In genomic region chr22:50459443-50460140, GRCh38 we compare ENCODE assay signal across 26 cellular contexts. TPM values are rescaled to one million over a fixed set of nuclear protein-coding genes. Genes with fewer than 3 reads are reported as not detected.
DNase-seq lines count a peak whose midpoint lies in the region; ATAC-seq and TF ChIP-seq lines count a peak whose summit lies in the region.
"Had no signal": no experiment of that assay in that cellular context is flagged by ENCODE, and none has a peak within 500 bp of the region (broad histone marks: within the 10 kb centered on the region; RNA-seq: fewer than 3 reads in every experiment).

No MANE protein-coding gene starts in this region.

- H4K20me1 ChIP-seq in PC-3 (ENCODE audit: low read length) = no peaks in the 10 kb centered on the region

- H3K27ac ChIP-seq in PC-3 (ENCODE audit: low read length) (no peak overlapping the region), spleen (no peak overlapping the region), colonic mucosa (no peak overlapping the region)
- H3K27ac ChIP-seq: BLaER1 treated with 17β-estradiol and CSF1 and Interleukin-3, amounts not matched to agents 10 nM and 100 nM; SK-N-MC; VCaP had no signal

- ATAC-seq in PC-3 = no peak
- peak; percentile 5 for ATAC-seq in left lobe of liver
- no peak for ATAC-seq in GM18511 (IDR thresholded peaks at IDR 0.05; ENCODE audit: unreplicated experiment)
- ATAC-seq: activated CD8-positive, alpha-beta memory T cell treated with anti-CD3 and anti-CD28 coated beads, Interleukin-2, amount 10 ng/mL, durations not matched to agents 7 days and 5 days; left ventricle myocardium superior had no signal

- no peaks in the 10 kb centered on the region for H3F3A ChIP-seq in PC-3 (ENCODE audit: low read length, unreplicated experiment)

- H3K9ac ChIP-seq in PC-3 (ENCODE audit: low read length) (no peak overlapping the region), colonic mucosa (ENCODE audit: low read depth in 2 of 2, low read length in 2 of 2) (no peak overlapping the region)
- H3K9ac ChIP-seq: BLaER1 treated with 17β-estradiol and CSF1 and Interleukin-3, amounts not matched to agents 10 nM and 100 nM had no signal

- H3K4me2 ChIP-seq in PC-3 (ENCODE audit: low read length) = no peak overlapping the region
- H3K4me2 ChIP-seq: BLaER1 treated with 17β-estradiol and CSF1 and Interleukin-3, amounts not matched to agents 10 nM and 100 nM had no signal

- no peaks in the 10 kb centered on the region for H3K9me3 ChIP-seq in PC-3 (ENCODE audit: low read length)
- H3K9me3 ChIP-seq in spleen = no peaks in the 10 kb centered on the region
- H3K9me3 ChIP-seq in colonic mucosa = no peaks in the 10 kb centered on the region
- H3K9me3 ChIP-seq: BLaER1 treated with 17β-estradiol and CSF1 and Interleukin-3, amounts not matched to agents 10 nM and 100 nM had no signal

- no peaks in the 10 kb centered on the region for H3K79me2 ChIP-seq in PC-3 (ENCODE audit: low read length)

- H3K36me3 ChIP-seq in PC-3 (ENCODE audit: low read depth, low read length) = no peaks in the 10 kb centered on the region
- H3K36me3 ChIP-seq in spleen = peaks cover 4 to 100% (median 96%) of the 10 kb centered on the region in 6 donors
- H3K36me3 ChIP-seq in colonic mucosa = peaks cover 45% of the 10 kb centered on the region

- DNase-seq in G401 (ENCODE audit: low spot score) = peak; percentile 94
- DNase-seq in PC-3 = no peak
- no peak for DNase-seq in left lobe of liver (ENCODE audit: low spot score)
- no peak for DNase-seq in spleen
- no peak for DNase-seq in colonic mucosa
- DNase-seq: ACHN; activated CD4-positive, alpha-beta T cell treated with anti-CD3 and anti-CD28 coated beads, Interleukin-2, amount 10 ng/mL, durations not matched to agents 7 days and 5 days; activated CD8-positive, alpha-beta memory T cell treated with anti-CD3 and anti-CD28 coated beads, Interleukin-2, amount 10 ng/mL, durations not matched to agents 7 days and 5 days; activated naive CD4-positive, alpha-beta T cell treated with anti-CD3 and anti-CD28 coated beads, Interleukin-2, amount 50 U/mL, for 16 hours; anterior cingulate cortex; HCEC 1CT; hippocampal formation; left ventricle myocardium superior; MM.1S; NCI-H1436; NCI-H510A; NK-92 treated with Interleukin-12 subunit alpha and Interleukin-12 subunit beta, amount 100 ng/mL, for 24 hours had no signal

- intact Hi-C loops in PC-3 (cut with micrococcal nuclease) = no loop called here
- intact Hi-C loops in spleen (cut with DNase I; ENCODE audit: low total_unique reads) = no loop called here
- intact Hi-C loops in colonic mucosa (cut with DNase I) = no loop called here

- no peaks in the 10 kb centered on the region for H3K4me1 ChIP-seq in PC-3 (ENCODE audit: insufficient read depth, low read length)
- H3K4me1 ChIP-seq in spleen = no peaks in the 10 kb centered on the region
- no peaks in the 10 kb centered on the region for H3K4me1 ChIP-seq in colonic mucosa
- H3K4me1 ChIP-seq: BLaER1 treated with 17β-estradiol and CSF1 and Interleukin-3, amounts not matched to agents 10 nM and 100 nM had no signal

- in situ Hi-C loops in G401 (cut with HindIII; ENCODE audit: low sequenced_read_pairs) = no loop called here

- TF ChIP-seq CTCF in PC-3 (conservative IDR thresholded peaks at IDR 0.05; ENCODE audit: low read depth, low read length) (no peak), spleen (IDR thresholded peaks at IDR 0.05 in 8 of 11, conservative IDR thresholded peaks at IDR 0.05 in 3 of 11) (peak in 1 of 11 experiments; percentile 21), colonic mucosa (IDR thresholded peaks at IDR 0.05) (no peak)

- BruUV-seq in PC-3 (replicated peaks; lab: Mats Ljungman, UMichigan) = TSS peak; percentile 17

- no peak overlapping the region for H2AFZ ChIP-seq in PC-3 (ENCODE audit: low read length)

- no peaks in the 10 kb centered on the region for H3K27me3 ChIP-seq in PC-3 (ENCODE audit: low read length)
- no peaks in the 10 kb centered on the region for H3K27me3 ChIP-seq in spleen (replicated peaks in 1 of 7)
- no peaks in the 10 kb centered on the region for H3K27me3 ChIP-seq in colonic mucosa
- H3K27me3 ChIP-seq: BLaER1 treated with 17β-estradiol and CSF1 and Interleukin-3, amounts not matched to agents 10 nM and 100 nM had no signal

- 93 to 96% (median 95%) methylated on average over 27 to 43 of the region's 43 CpGs for WGBS in spleen, 5 donors

- H3K9me2 ChIP-seq in PC-3 (replicated peaks; ENCODE audit: low read length) = no peaks in the 10 kb centered on the region

- CTCF ChIA-PET in PC-3 (lab: Charles Lee) = no interaction called here

- H3K4me3 ChIP-seq in PC-3 (ENCODE audit: low read length) (no peak overlapping the region), spleen (no peak overlapping the region), colonic mucosa (no peak overlapping the region)
- H3K4me3 ChIP-seq: BLaER1 treated with 17β-estradiol and CSF1 and Interleukin-3, amounts not matched to agents 10 nM and 100 nM; SK-N-MC had no signal

- POLR2A ChIA-PET in PC-3 (lab: Charles Lee; ENCODE audit: unreplicated experiment) = no interaction called here

- TF ChIP-seq POLR2A in spleen (IDR thresholded peaks at IDR 0.05) = no peak

RNA-seq across cellular contexts. Expression of gene SBF1, which starts 15.2 kb away (rescaled TPM):
- 61.5 and 86.1 TPM in 2 replicates for total RNA-seq in G401 (2014; rRNA removed; shearing (Covaris generic))
- 48.5 and 67.1 TPM in 2 replicates for total RNA-seq in PC-3 (2014; rRNA removed)
- 31.2 TPM for total RNA-seq in left lobe of liver
- 10 to 100 TPM; 65.2 to 96.9 (median 78.9) TPM for total RNA-seq in spleen
- polyA plus RNA-seq in spleen = 10 to 100 TPM; 35.7 to 63.3 (median 36.8) TPM
- total RNA-seq in colonic mucosa = 100 to 1,000 TPM in 1 of 2 donors, 10 to 100 TPM in 1; 68.3 to 101 TPM

RNA-seq across cellular contexts. Expression of gene ADM2, which starts 21.8 kb away (rescaled TPM):
- not detected in 2 replicates for total RNA-seq in G401 (2014; rRNA removed; shearing (Covaris generic))
- total RNA-seq in PC-3 (2014; rRNA removed) (0.98 and 1.8 TPM in 2 replicates), left lobe of liver (1.3 TPM), spleen (1 to 10 TPM; 1.2 to 3.5 (median 2.6) TPM), colonic mucosa (1 to 10 TPM; 4.4 to 5.1 TPM)
- 1 to 10 TPM in 2 of 3 donors, under 1 TPM in 1; 0.74 to 2.1 (median 1.3) TPM for polyA plus RNA-seq in spleen
- total RNA-seq: frontal cortex, left ventricle myocardium superior, subcutaneous adipose tissue had no signal

RNA-seq across cellular contexts. Expression of gene MIOX, which starts 27.1 kb away (rescaled TPM):
- 1.9 TPM in 1 of 2 replicates, not detected in the other for total RNA-seq in G401 (2014; rRNA removed; shearing (Covaris generic))
- total RNA-seq in PC-3 (2014; rRNA removed) (not detected in 2 replicates), left lobe of liver (not detected), spleen (1 to 10 TPM in 1 of 7 donors, not detected in 6; 2.2 TPM), colonic mucosa (not detected)
- polyA plus RNA-seq in spleen = under 1 TPM; 0.24 to 0.26 (median 0.26) TPM
- total RNA-seq: cardiac septum, epithelial cell of proximal tubule, frontal cortex, left ventricle myocardium superior, subcutaneous adipose tissue, ureter had no signal

RNA-seq across cellular contexts. Expression of gene LMF2, which starts 47.9 kb away (rescaled TPM):
- 40.6 and 45.7 TPM in 2 replicates for total RNA-seq in G401 (2014; rRNA removed; shearing (Covaris generic))
- total RNA-seq in PC-3 (2014; rRNA removed) (42.4 and 52.2 TPM in 2 replicates), left lobe of liver (50.2 TPM), spleen (10 to 100 TPM; 62.5 to 81.1 (median 72.2) TPM), colonic mucosa (10 to 100 TPM; 51.1 to 60.0 TPM)
- polyA plus RNA-seq in spleen = 10 to 100 TPM; 36.6 to 71.2 (median 45.0) TPM

RNA-seq across cellular contexts. Expression of gene NCAPH2, which starts 48.4 kb away (rescaled TPM):
- total RNA-seq in G401 (2014; rRNA removed; shearing (Covaris generic)) = 80.3 and 81.2 TPM in 2 replicates
- total RNA-seq in PC-3 (2014; rRNA removed) = 75.4 and 92.1 TPM in 2 replicates
- total RNA-seq in left lobe of liver = 18.8 TPM
- 10 to 100 TPM; 33.9 to 48.0 (median 38.1) TPM for total RNA-seq in spleen
- polyA plus RNA-seq in spleen = 10 to 100 TPM; 31.4 to 43.1 (median 35.0) TPM
- total RNA-seq in colonic mucosa = 10 to 100 TPM; 27.4 to 71.5 TPM
